ENCODE assay signal across 1 cellular context in the genomic region with DNA sequence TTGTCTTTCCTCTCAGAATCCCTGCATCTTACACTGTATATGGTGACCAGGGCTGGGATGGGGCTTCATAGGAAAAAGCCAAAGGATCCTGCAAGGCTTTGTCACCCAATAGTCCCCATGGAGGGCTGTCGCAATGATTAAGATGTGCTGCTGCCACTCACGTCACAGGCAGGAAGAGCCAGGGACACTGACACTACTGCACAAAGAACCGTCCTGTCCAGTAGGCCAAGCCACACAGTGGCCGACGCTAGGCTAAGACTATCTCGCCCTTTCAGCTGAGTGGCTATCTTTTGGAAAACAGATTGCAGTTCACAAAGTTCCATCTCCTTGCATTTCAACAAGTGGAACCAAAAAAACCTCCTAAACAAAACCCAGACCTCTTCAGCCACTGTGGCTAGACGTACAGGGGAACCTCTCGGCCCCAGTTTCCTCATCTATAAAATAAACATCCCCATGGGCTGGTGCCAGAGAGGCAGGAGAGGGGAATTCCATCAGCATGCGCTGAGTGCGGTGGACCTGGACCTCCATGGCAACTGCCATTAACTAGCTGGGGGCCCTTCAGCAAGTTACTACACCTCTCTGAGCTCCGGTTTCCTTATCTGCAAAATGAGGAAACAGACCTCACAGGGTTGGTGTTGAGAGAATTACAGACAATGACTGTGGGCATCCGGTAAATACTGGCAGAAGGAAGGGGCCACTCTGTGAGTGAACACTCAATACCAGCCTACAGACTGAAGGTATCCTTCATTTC.
A peak's percentile ranks its signal among the peaks of the same experiment; 100 is the strongest.
TF ChIP-seq lines count a peak whose summit lies in the region.

No MANE protein-coding gene starts in this region.

TF ChIP-seq in K562, 482 proteins besides CTCF, POLR2A, EP300 and RAD21 (continued from another document):
- TF ChIP-seq, protein P1, sequence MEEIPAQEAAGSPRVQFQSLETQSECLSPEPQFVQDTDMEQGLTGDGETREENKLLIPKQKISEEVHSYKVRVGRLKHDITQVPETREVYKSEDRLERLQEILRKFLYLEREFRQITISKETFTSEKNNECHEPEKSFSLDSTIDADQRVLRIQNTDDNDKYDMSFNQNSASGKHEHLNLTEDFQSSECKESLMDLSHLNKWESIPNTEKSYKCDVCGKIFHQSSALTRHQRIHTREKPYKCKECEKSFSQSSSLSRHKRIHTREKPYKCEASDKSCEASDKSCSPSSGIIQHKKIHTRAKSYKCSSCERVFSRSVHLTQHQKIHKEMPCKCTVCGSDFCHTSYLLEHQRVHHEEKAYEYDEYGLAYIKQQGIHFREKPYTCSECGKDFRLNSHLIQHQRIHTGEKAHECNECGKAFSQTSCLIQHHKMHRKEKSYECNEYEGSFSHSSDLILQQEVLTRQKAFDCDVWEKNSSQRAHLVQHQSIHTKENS (CRISPR knock-in tag; IDR thresholded peaks at IDR 0.05) = no peak
- TF ChIP-seq ARID1B (IDR thresholded peaks at IDR 0.05) (peak; percentile 82), ZFP36 (IDR thresholded peaks at IDR 0.05; ENCODE audit: low read depth, low read length, partially characterized antibody) (peak; percentile 91), NFRKB (IDR thresholded peaks at IDR 0.05; ENCODE audit: low read depth) (no peak), SMAD4 (CRISPR knock-in tag; conservative IDR thresholded peaks at IDR 0.05) (peak; percentile 37; the same call in 1 of the 2 replicates), CBFA2T3 (IDR thresholded peaks at IDR 0.05) (peak; percentile 74), TEAD4 (IDR thresholded peaks at IDR 0.05; ENCODE audit: low read length) (peak; percentile 67), TEAD4 (CRISPR knock-in tag; IDR thresholded peaks at IDR 0.05; ENCODE audit: borderline replicate concordance) (no peak), KDM1A (IDR thresholded peaks at IDR 0.05) (peak in 1 of 2 experiments; percentile 56; a peak in 1 of 4 replicates), BCOR (IDR thresholded peaks at IDR 0.05) (peak; percentile 73), ZNF121 (CRISPR knock-in tag; conservative IDR thresholded peaks at IDR 0.05) (no peak), SMARCE1 (IDR thresholded peaks at IDR 0.05) (peak; percentile 66; the same call in 1 of the 2 replicates), DPF2 (IDR thresholded peaks at IDR 0.05) (peak; percentile 78), TAL1 (IDR thresholded peaks at IDR 0.05) (peak; percentile 70), TCF3 (CRISPR knock-in tag; IDR thresholded peaks at IDR 0.05) (peak; percentile 73), FOXA3 (CRISPR knock-in tag; conservative IDR thresholded peaks at IDR 0.05 in 1 of 2, IDR thresholded peaks at IDR 0.05 in 1 of 2) (0 out of 4 replicates have a peak, but pooled peaks of 1 of the 2 experiments have one; percentile 7), ZNF41 (CRISPR knock-in tag; conservative IDR thresholded peaks at IDR 0.05) (no peak), BRF1 (IDR thresholded peaks at IDR 0.05; ENCODE audit: borderline replicate concordance, extremely low read depth, insufficient read length) (no peak), KDM4B (IDR thresholded peaks at IDR 0.05; ENCODE audit: borderline replicate concordance in 2 of 2, low read depth in 1 of 2) (no peak), CREB1 (IDR thresholded peaks at IDR 0.05) (no peak), CREB1 (CRISPR knock-in tag; IDR thresholded peaks at IDR 0.05) (no peak), HDAC6 (IDR thresholded peaks at IDR 0.05; ENCODE audit: low read depth, low read length) (no peak), KLF16 (IDR thresholded peaks at IDR 0.05) (peak; percentile 33; the same call in 1 of the 2 replicates), SMARCC2 (IDR thresholded peaks at IDR 0.05; ENCODE audit: low read depth) (0 out of 2 replicates have a peak, but pooled peaks have one; percentile 27), SMARCA4 (IDR thresholded peaks at IDR 0.05) (peak; percentile 69; the same call in 1 of the 2 replicates), ZNF263 (CRISPR knock-in tag; IDR thresholded peaks at IDR 0.05; ENCODE audit: borderline replicate concordance) (0 out of 2 replicates have a peak, but pooled peaks have one; percentile 27), ZFPM2 (CRISPR knock-in tag; IDR thresholded peaks at IDR 0.05) (0 out of 2 replicates have a peak, but pooled peaks have one; percentile 27), RBM25 (IDR thresholded peaks at IDR 0.05; ENCODE audit: low read depth, low read length, severe bottlenecking) (peak; percentile 42), MECOM (CRISPR knock-in tag; IDR thresholded peaks at IDR 0.05) (peak; percentile 57; the same call in 1 of the 2 replicates)
- TF ChIP-seq, protein P2, sequence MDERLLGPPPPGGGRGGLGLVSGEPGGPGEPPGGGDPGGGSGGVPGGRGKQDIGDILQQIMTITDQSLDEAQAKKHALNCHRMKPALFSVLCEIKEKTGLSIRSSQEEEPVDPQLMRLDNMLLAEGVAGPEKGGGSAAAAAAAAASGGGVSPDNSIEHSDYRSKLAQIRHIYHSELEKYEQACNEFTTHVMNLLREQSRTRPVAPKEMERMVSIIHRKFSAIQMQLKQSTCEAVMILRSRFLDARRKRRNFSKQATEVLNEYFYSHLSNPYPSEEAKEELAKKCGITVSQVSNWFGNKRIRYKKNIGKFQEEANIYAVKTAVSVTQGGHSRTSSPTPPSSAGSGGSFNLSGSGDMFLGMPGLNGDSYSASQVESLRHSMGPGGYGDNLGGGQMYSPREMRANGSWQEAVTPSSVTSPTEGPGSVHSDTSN (CRISPR knock-in tag; IDR thresholded peaks at IDR 0.05; ENCODE audit: low read depth) = no peak
- TF ChIP-seq, protein P2 (tag; conservative IDR thresholded peaks at IDR 0.05; ENCODE audit: low read depth) = peak; percentile 28
- TF ChIP-seq, protein P3, sequence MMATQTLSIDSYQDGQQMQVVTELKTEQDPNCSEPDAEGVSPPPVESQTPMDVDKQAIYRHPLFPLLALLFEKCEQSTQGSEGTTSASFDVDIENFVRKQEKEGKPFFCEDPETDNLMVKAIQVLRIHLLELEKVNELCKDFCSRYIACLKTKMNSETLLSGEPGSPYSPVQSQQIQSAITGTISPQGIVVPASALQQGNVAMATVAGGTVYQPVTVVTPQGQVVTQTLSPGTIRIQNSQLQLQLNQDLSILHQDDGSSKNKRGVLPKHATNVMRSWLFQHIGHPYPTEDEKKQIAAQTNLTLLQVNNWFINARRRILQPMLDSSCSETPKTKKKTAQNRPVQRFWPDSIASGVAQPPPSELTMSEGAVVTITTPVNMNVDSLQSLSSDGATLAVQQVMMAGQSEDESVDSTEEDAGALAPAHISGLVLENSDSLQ (IDR thresholded peaks at IDR 0.05) = peak; percentile 74
- TF ChIP-seq, protein P4, sequence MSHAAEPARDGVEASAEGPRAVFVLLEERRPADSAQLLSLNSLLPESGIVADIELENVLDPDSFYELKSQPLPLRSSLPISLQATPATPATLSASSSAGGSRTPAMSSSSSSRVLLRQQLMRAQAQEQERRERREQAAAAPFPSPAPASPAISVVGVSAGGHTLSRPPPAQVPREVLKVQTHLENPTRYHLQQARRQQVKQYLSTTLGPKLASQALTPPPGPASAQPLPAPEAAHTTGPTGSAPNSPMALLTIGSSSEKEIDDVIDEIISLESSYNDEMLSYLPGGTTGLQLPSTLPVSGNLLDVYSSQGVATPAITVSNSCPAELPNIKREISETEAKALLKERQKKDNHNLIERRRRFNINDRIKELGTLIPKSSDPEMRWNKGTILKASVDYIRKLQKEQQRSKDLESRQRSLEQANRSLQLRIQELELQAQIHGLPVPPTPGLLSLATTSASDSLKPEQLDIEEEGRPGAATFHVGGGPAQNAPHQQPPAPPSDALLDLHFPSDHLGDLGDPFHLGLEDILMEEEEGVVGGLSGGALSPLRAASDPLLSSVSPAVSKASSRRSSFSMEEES (CRISPR knock-in tag; IDR thresholded peaks at IDR 0.05) = no peak
- TF ChIP-seq, protein P5, sequence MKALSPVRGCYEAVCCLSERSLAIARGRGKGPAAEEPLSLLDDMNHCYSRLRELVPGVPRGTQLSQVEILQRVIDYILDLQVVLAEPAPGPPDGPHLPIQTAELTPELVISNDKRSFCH (CRISPR knock-in tag; IDR thresholded peaks at IDR 0.05) = no peak
- TF ChIP-seq, protein P5 (tag; IDR thresholded peaks at IDR 0.05) = peak; percentile 64; the same call in 1 of the 2 replicates
